In genomic region chr12:122049827-122050226, GRCh38 we compare ENCODE assay signal across 1 cellular context.
TF ChIP-seq lines count a peak whose summit lies in the region.

No MANE protein-coding gene starts in this region.

TF ChIP-seq in GM23338, 12 proteins besides CTCF, POLR2A, EP300 and RAD21 (continued from another document):
- TF ChIP-seq REST (IDR thresholded peaks at IDR 0.05; ENCODE audit: unreplicated experiment) (no peak), ZNF114 (CRISPR knock-in tag; IDR thresholded peaks at IDR 0.05) (no peak), EZH2 (IDR thresholded peaks at IDR 0.05; ENCODE audit: low read depth, unreplicated experiment) (no peak), STAT1 (IDR thresholded peaks at IDR 0.05; ENCODE audit: unreplicated experiment) (no peak), CREB1 (CRISPR knock-in tag; IDR thresholded peaks at IDR 0.05; ENCODE audit: low read depth) (no peak), POLR2AphosphoS5 (IDR thresholded peaks at IDR 0.05; ENCODE audit: low read depth) (no peak), EZH2phosphoT487 (IDR thresholded peaks at IDR 0.05; ENCODE audit: unreplicated experiment) (no peak), JUNB (IDR thresholded peaks at IDR 0.05; ENCODE audit: unreplicated experiment) (no peak), NANOG (IDR thresholded peaks at IDR 0.05; ENCODE audit: borderline replicate concordance) (no peak)
- TF ChIP-seq, protein P1, sequence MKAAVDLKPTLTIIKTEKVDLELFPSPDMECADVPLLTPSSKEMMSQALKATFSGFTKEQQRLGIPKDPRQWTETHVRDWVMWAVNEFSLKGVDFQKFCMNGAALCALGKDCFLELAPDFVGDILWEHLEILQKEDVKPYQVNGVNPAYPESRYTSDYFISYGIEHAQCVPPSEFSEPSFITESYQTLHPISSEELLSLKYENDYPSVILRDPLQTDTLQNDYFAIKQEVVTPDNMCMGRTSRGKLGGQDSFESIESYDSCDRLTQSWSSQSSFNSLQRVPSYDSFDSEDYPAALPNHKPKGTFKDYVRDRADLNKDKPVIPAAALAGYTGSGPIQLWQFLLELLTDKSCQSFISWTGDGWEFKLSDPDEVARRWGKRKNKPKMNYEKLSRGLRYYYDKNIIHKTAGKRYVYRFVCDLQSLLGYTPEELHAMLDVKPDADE (IDR thresholded peaks at IDR 0.05), result no peak
- TF ChIP-seq, protein P2, sequence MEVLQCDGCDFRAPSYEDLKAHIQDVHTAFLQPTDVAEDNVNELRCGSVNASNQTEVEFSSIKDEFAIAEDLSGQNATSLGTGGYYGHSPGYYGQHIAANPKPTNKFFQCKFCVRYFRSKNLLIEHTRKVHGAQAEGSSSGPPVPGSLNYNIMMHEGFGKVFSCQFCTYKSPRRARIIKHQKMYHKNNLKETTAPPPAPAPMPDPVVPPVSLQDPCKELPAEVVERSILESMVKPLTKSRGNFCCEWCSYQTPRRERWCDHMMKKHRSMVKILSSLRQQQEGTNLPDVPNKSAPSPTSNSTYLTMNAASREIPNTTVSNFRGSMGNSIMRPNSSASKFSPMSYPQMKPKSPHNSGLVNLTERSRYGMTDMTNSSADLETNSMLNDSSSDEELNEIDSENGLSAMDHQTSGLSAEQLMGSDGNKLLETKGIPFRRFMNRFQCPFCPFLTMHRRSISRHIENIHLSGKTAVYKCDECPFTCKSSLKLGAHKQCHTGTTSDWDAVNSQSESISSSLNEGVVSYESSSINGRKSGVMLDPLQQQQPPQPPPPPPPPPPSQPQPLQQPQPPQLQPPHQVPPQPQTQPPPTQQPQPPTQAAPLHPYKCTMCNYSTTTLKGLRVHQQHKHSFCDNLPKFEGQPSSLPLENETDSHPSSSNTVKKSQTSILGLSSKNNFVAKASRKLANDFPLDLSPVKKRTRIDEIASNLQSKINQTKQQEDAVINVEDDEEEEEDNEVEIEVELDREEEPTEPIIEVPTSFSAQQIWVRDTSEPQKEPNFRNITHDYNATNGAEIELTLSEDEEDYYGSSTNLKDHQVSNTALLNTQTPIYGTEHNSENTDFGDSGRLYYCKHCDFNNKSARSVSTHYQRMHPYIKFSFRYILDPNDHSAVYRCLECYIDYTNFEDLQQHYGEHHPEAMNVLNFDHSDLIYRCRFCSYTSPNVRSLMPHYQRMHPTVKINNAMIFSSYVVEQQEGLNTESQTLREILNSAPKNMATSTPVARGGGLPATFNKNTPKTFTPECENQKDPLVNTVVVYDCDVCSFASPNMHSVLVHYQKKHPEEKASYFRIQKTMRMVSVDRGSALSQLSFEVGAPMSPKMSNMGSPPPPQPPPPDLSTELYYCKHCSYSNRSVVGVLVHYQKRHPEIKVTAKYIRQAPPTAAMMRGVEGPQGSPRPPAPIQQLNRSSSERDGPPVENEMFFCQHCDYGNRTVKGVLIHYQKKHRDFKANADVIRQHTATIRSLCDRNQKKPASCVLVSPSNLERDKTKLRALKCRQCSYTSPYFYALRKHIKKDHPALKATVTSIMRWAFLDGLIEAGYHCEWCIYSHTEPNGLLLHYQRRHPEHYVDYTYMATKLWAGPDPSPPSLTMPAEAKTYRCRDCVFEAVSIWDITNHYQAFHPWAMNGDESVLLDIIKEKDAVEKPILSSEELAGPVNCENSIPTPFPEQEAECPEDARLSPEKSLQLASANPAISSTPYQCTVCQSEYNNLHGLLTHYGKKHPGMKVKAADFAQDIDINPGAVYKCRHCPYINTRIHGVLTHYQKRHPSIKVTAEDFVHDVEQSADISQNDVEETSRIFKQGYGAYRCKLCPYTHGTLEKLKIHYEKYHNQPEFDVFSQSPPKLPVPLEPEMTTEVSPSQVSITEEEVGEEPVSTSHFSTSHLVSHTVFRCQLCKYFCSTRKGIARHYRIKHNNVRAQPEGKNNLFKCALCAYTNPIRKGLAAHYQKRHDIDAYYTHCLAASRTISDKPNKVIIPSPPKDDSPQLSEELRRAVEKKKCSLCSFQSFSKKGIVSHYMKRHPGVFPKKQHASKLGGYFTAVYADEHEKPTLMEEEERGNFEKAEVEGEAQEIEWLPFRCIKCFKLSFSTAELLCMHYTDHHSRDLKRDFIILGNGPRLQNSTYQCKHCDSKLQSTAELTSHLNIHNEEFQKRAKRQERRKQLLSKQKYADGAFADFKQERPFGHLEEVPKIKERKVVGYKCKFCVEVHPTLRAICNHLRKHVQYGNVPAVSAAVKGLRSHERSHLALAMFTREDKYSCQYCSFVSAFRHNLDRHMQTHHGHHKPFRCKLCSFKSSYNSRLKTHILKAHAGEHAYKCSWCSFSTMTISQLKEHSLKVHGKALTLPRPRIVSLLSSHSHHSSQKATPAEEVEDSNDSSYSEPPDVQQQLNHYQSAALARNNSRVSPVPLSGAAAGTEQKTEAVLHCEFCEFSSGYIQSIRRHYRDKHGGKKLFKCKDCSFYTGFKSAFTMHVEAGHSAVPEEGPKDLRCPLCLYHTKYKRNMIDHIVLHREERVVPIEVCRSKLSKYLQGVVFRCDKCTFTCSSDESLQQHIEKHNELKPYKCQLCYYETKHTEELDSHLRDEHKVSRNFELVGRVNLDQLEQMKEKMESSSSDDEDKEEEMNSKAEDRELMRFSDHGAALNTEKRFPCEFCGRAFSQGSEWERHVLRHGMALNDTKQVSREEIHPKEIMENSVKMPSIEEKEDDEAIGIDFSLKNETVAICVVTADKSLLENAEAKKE (CRISPR knock-in tag; IDR thresholded peaks at IDR 0.05), result no peak
TF ChIP-seq in GM23338: peak in this region for 0.
